ENCODE assay signal across 1 cellular context in the genomic region with DNA sequence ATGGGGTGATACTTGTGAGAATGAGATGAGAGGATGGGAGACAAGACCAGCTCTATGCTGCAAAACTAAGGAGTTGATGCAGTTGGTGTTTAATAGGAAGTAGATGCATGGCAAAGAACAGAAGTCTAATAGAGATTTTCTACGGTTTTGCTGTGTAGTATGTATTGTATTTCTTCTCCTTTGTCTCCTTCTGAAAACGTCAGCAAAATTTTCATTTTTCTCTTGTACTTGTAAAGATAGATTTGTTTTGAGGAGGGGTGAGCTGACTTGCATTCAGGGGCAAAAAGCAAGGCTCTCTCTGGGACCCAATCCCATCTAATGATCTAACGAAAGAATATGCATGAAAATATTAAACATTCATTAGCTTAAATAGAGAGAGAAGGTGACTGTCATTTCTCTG.
TF ChIP-seq lines count a peak whose summit lies in the region.

No MANE protein-coding gene starts in this region.

TF ChIP-seq in WTC11, 78 proteins besides CTCF, POLR2A, EP300 and RAD21 (continued from another document):
- TF ChIP-seq, protein P1, sequence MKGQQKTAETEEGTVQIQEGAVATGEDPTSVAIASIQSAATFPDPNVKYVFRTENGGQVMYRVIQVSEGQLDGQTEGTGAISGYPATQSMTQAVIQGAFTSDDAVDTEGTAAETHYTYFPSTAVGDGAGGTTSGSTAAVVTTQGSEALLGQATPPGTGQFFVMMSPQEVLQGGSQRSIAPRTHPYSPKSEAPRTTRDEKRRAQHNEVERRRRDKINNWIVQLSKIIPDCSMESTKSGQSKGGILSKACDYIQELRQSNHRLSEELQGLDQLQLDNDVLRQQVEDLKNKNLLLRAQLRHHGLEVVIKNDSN (CRISPR knock-in tag; IDR thresholded peaks at IDR 0.05), result no peak
- TF ChIP-seq, protein P2, sequence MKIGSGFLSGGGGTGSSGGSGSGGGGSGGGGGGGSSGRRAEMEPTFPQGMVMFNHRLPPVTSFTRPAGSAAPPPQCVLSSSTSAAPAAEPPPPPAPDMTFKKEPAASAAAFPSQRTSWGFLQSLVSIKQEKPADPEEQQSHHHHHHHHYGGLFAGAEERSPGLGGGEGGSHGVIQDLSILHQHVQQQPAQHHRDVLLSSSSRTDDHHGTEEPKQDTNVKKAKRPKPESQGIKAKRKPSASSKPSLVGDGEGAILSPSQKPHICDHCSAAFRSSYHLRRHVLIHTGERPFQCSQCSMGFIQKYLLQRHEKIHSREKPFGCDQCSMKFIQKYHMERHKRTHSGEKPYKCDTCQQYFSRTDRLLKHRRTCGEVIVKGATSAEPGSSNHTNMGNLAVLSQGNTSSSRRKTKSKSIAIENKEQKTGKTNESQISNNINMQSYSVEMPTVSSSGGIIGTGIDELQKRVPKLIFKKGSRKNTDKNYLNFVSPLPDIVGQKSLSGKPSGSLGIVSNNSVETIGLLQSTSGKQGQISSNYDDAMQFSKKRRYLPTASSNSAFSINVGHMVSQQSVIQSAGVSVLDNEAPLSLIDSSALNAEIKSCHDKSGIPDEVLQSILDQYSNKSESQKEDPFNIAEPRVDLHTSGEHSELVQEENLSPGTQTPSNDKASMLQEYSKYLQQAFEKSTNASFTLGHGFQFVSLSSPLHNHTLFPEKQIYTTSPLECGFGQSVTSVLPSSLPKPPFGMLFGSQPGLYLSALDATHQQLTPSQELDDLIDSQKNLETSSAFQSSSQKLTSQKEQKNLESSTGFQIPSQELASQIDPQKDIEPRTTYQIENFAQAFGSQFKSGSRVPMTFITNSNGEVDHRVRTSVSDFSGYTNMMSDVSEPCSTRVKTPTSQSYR (CRISPR knock-in tag; IDR thresholded peaks at IDR 0.05), result no peak
- TF ChIP-seq, protein P3, sequence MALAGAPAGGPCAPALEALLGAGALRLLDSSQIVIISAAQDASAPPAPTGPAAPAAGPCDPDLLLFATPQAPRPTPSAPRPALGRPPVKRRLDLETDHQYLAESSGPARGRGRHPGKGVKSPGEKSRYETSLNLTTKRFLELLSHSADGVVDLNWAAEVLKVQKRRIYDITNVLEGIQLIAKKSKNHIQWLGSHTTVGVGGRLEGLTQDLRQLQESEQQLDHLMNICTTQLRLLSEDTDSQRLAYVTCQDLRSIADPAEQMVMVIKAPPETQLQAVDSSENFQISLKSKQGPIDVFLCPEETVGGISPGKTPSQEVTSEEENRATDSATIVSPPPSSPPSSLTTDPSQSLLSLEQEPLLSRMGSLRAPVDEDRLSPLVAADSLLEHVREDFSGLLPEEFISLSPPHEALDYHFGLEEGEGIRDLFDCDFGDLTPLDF (CRISPR knock-in tag; IDR thresholded peaks at IDR 0.05), result no peak
- TF ChIP-seq, protein P4, sequence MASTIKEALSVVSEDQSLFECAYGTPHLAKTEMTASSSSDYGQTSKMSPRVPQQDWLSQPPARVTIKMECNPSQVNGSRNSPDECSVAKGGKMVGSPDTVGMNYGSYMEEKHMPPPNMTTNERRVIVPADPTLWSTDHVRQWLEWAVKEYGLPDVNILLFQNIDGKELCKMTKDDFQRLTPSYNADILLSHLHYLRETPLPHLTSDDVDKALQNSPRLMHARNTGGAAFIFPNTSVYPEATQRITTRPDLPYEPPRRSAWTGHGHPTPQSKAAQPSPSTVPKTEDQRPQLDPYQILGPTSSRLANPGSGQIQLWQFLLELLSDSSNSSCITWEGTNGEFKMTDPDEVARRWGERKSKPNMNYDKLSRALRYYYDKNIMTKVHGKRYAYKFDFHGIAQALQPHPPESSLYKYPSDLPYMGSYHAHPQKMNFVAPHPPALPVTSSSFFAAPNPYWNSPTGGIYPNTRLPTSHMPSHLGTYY (CRISPR knock-in tag; IDR thresholded peaks at IDR 0.05), result no peak
- TF ChIP-seq ZNF138 (CRISPR knock-in tag; conservative IDR thresholded peaks at IDR 0.05) (no peak), NR3C1 (CRISPR knock-in tag; conservative IDR thresholded peaks at IDR 0.05; ENCODE audit: low read depth) (no peak), ESRRA (CRISPR knock-in tag; IDR thresholded peaks at IDR 0.05; ENCODE audit: borderline replicate concordance) (no peak), GRHL2 (CRISPR knock-in tag; IDR thresholded peaks at IDR 0.05; ENCODE audit: insufficient replicate concordance, severe bottlenecking) (no peak)
